ENCODE assay signal across 9 cellular contexts in the genomic region with DNA sequence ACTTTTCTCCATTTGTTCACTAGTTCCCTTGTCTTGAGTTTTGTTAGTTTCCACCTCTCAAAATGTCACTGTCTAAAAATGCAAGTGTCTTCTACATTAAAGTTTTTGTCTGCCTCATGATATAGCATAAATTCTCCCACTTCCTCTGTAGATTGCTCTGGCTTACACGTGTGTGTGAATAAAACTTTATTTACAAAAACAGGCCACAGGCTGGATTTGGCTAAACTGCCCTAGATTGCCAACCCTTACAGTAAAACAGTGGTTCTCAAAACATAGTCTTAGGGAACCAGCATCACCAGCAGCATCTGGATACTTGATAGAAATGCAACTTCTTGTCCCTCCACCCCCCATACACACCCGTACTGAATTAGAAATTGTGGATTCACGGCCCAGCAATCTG.
"Had no signal": no experiment of that assay in that cellular context is flagged by ENCODE, and none has a peak within 500 bp of the region (broad histone marks: within the 10 kb centered on the region; RNA-seq: fewer than 3 reads in every experiment).

No MANE protein-coding gene starts in this region.

- H3K4me2 ChIP-seq: GM23338, KMS-11 had no signal

- H2AFZ ChIP-seq: GM23338 had no signal

- H3K9ac ChIP-seq: KMS-11 had no signal

- H3K4me3 ChIP-seq: GM23338, HAP-1 had no signal

- H3K27ac ChIP-seq: HL-60, KMS-11 had no signal

- H3K36me3 ChIP-seq: HAP-1 had no signal

- FAIRE-seq: H1, H54 had no signal

- ATAC-seq: GM23338 had no signal

- H3K9me3 ChIP-seq: HAP-1 had no signal

- DNase-seq: IMR-90, Karpas-422, KBM-7 had no signal
